1 cellular context compared by ENCODE assay signal in the genomic region with DNA sequence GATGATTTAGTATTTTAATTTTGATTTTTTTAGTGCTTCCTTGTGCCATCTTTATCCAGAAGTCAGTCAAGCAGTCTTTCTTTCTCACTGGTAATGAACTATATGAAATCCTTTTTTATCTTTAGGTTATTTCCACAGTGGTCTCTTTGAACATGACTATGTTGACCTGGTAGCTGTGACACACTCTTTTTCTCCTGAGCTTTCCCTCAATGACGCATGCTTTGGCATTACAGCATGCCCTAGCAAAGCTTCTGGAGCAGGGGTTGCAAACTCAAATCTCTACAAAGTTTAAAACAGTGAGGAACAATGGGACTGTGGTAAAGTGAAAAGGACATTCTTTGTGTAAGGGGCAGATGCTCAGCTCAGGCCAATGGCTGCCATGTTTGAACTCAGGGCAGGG.
TF ChIP-seq lines count a peak whose summit lies in the region.

No MANE protein-coding gene starts in this region.

TF ChIP-seq in H1, 55 proteins besides CTCF, POLR2A, EP300 and RAD21:
- TF ChIP-seq GABPA (IDR thresholded peaks at IDR 0.05; ENCODE audit: borderline replicate concordance, insufficient read depth, low read length) (no peak), TAF1 (IDR thresholded peaks at IDR 0.05; ENCODE audit: low read depth, low read length) (no peak), FOSL1 (IDR thresholded peaks at IDR 0.05; ENCODE audit: insufficient read depth, low read depth, low read length) (no peak), ZNF274 (IDR thresholded peaks at IDR 0.05; ENCODE audit: borderline replicate concordance, extremely low read depth, low read length) (no peak), CREB1 (IDR thresholded peaks at IDR 0.05) (no peak), KDM4A (IDR thresholded peaks at IDR 0.05; ENCODE audit: low read depth, low read length, severe bottlenecking) (no peak), SAP30 (IDR thresholded peaks at IDR 0.05; ENCODE audit: insufficient read depth, insufficient replicate concordance, low read length) (no peak), HDAC6 (IDR thresholded peaks at IDR 0.05; ENCODE audit: low read depth, low read length) (no peak)
